22 cellular contexts compared by ENCODE assay signal in the genomic region with DNA sequence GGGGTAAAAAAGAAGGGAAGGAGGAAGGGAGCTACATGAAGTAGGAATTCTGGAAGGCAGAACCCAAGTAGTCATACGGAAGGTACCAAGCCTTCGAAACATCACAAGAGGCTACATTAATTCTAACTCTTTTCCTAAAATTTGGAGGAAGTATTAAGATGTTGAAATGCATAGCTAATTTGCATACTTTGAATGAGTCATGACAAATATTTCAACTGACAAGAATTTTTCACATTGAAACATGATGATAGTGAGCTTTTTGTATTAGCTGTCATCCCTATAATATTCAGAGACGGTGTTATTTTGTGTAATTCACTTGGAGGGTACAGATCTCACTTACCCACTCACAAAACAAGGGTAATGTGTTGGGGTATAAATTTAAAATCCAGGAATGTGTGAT. TPM values are rescaled to one million over a fixed set of nuclear protein-coding genes. Genes with fewer than 3 reads are reported as not detected.
DNase-seq lines count a peak whose midpoint lies in the region; ATAC-seq and TF ChIP-seq lines count a peak whose summit lies in the region.
"Had no signal": no experiment of that assay in that cellular context is flagged by ENCODE, and none has a peak within 500 bp of the region (broad histone marks: within the 10 kb centered on the region; RNA-seq: fewer than 3 reads in every experiment).

No MANE protein-coding gene starts in this region.

- POLR2A ChIA-PET in RWPE1 (lab: Yijun Ruan, JAX; ENCODE audit: low non-redundant PET): no interaction called here

- TF ChIP-seq CTCF in RWPE1 (conservative IDR thresholded peaks at IDR 0.05; ENCODE audit: low read depth): no peak
- no peak for TF ChIP-seq CTCF in fibroblast of mammary gland (conservative IDR thresholded peaks at IDR 0.05; ENCODE audit: control insufficient read depth, insufficient read depth, low read depth, low read length)

- DNase-seq in SIG-M5 treated with dmso at 0.1 percent for 504 hours (lab: John Stamatoyannopoulos, UW; ENCODE audit: unreplicated experiment) (peak; percentile 6), SIG-M5 (lab: John Stamatoyannopoulos, UW) (no peak), RWPE1 (ENCODE audit: low spot score) (peak; percentile 30), fibroblast of mammary gland (ENCODE audit: low read depth) (peak; percentile 57), putamen (ENCODE audit: low spot score) (peak; percentile 3), kidney tubule cell (ENCODE audit: low spot score) (no peak), mesenteric fat pad (ENCODE audit: low spot score) (no peak)
- DNase-seq: activated CD4-positive, alpha-beta T cell treated with anti-CD3 and anti-CD28 coated beads, Interleukin-2, amount 10 ng/mL, durations not matched to agents 7 days and 5 days; activated CD8-positive, alpha-beta memory T cell treated with anti-CD3 and anti-CD28 coated beads, Interleukin-2, amount 50 U/mL, for 4 hours; activated effector memory CD4-positive, alpha-beta T cell treated with anti-CD3 and anti-CD28 coated beads, Interleukin-2, amount 50 U/mL, for 16 hours; CD8-positive, alpha-beta memory T cell; DND-41; left ventricle myocardium superior; NCI-H1417; NCI-H526; SJCRH30 had no signal

- no peak overlapping the region for H3K4me3 ChIP-seq in fibroblast of mammary gland (ENCODE audit: control insufficient read depth, low read depth, low read length)
- H3K4me3 ChIP-seq: ascending aorta, SJCRH30 had no signal

- no peak overlapping the region for H3K27ac ChIP-seq in RWPE1
- H3K27ac ChIP-seq: ascending aorta, neutrophil, SJCRH30 had no signal

- CTCF ChIA-PET in RWPE1 (lab: Yijun Ruan, JAX): interaction anchor here (0.6 kb wide), 3 partner anchors 63 to 127 kb away, joined by 3 to 5 read pairs (median 3); no protein-coding TSS in a partner anchor

- no peak for ATAC-seq in GM21360 (IDR thresholded peaks at IDR 0.05; ENCODE audit: unreplicated experiment)
- ATAC-seq: left ventricle myocardium superior had no signal

RNA-seq across cellular contexts. Expression of a gene that starts 9.1 kb away (rescaled TPM):
- total RNA-seq in mesenteric fat pad: not detected
- total RNA-seq: activated CD4-positive, alpha-beta T cell treated with anti-CD3 and anti-CD28 coated beads, Interleukin-2, amount 10 ng/mL, durations not matched to agents 7 days and 5 days; ascending aorta; CD8-positive, alpha-beta memory T cell; left ventricle myocardium superior; mucosa of gallbladder; OCI-LY7; renal cortical epithelial cell; SJCRH30 had no signal

RNA-seq across cellular contexts. Expression of a gene that starts 52.7 kb away (rescaled TPM):
- 27.2 TPM for total RNA-seq in mesenteric fat pad

RNA-seq across cellular contexts. Expression of a gene that starts 53.0 kb away (rescaled TPM):
- total RNA-seq in mesenteric fat pad: 121 TPM

Comparison
In these comparisons a context has a peak if more than half of its experiments do, and no peak if none do; other contexts are left out.
1. DNase-seq: peak in SIG-M5 treated with dmso at 0.1 percent for 504 hours (single experiment), RWPE1 (single experiment), fibroblast of mammary gland (single experiment) and putamen (single experiment); none in SIG-M5 (single experiment), kidney tubule cell (single experiment) and mesenteric fat pad (single experiment).